ENCODE assay signal across 23 cellular contexts in genomic region chr1:211701733-211702132, GRCh38. TPM values are rescaled to one million over a fixed set of nuclear protein-coding genes. Genes with fewer than 3 reads are reported as not detected.
DNase-seq lines count a peak whose midpoint lies in the region; ATAC-seq, FAIRE-seq and TF ChIP-seq lines count a peak whose summit lies in the region.
"Had no signal": no experiment of that assay in that cellular context is flagged by ENCODE, and none has a peak within 500 bp of the region (broad histone marks: within the 10 kb centered on the region; RNA-seq: fewer than 3 reads in every experiment).

No MANE protein-coding gene starts in this region.

- WGBS in K562 (ENCODE audit: insufficient coverage, low coverage, missing lambda C conversion rate) = 17% methylated on average over 6 of the region's 6 CpGs

- H3K27ac ChIP-seq in K562 (ENCODE audit: extremely low read depth, low read depth, low read length) (no peak overlapping the region), keratinocyte (ENCODE audit: control insufficient read depth, insufficient read depth, low read length) (no peak overlapping the region)
- H3K27ac ChIP-seq: BLaER1, C4-2B, GM23248 had no signal

- dilution Hi-C loops in keratinocyte (cut with MboI; ENCODE audit: extremely low pct_ligation_motif_present, low sequenced_read_pairs) = no loop called here

- H2AFZ ChIP-seq in K562 (ENCODE audit: low read depth, low read length) (no peak overlapping the region), keratinocyte (ENCODE audit: control insufficient read depth, low read length) (peak overlapping the region; percentile 0)
- H2AFZ ChIP-seq: GM23248 had no signal

- DNase-seq in K562 (ENCODE audit: extremely low read depth in 1 of 4, low spot score in 3 of 4) (no peak), epithelial cell of esophagus (ENCODE audit: low read depth) (peak; percentile 78), keratinocyte (ENCODE audit: low read depth, low spot score) (peak; percentile 50), AG08395 (ENCODE audit: low spot score) (no peak), H54 (ENCODE audit: insufficient read length, low spot score) (no peak), NCI-H69 (lab: John Stamatoyannopoulos, UW) (no peak), NCI-H1436 (lab: John Stamatoyannopoulos, UW) (no peak)
- DNase-seq: Caco-2; CD4-positive, CD25-positive, alpha-beta regulatory T cell; CD8-positive, alpha-beta T cell; DMS153; DMS79; EL; GDM1; GM23248; H9 had no signal

- H3K9ac ChIP-seq in K562 (ENCODE audit: insufficient read depth in 1 of 2, low read depth in 2 of 2, low read length in 2 of 2) (0 out of 4 replicates have a peak overlapping the region, but pooled peaks of 1 of the 2 experiments have one; percentile 14), keratinocyte (ENCODE audit: control insufficient read depth, extremely low read depth, insufficient read depth, low read length) (no peak overlapping the region)
- H3K9ac ChIP-seq: BLaER1, GM23248 had no signal

- H3K9me1 ChIP-seq in K562 (ENCODE audit: control insufficient read depth, insufficient read depth, low read length) (no peaks in the 10 kb centered on the region), keratinocyte (ENCODE audit: control insufficient read depth, extremely low read depth, insufficient read depth, low read length) (no peaks in the 10 kb centered on the region)

- no TSS peak for BruUV-seq in K562 (replicated peaks; lab: Mats Ljungman, UMichigan)

- H3K4me3 ChIP-seq in K562 (no peak overlapping the region), epithelial cell of esophagus (ENCODE audit: low read length) (no peak overlapping the region), keratinocyte (ENCODE audit: control insufficient read depth in 2 of 3, extremely low read depth in 1 of 3, insufficient read depth in 2 of 3, low read depth in 1 of 3, low read length in 3 of 3) (no peak overlapping the region)
- H3K4me3 ChIP-seq: BLaER1, GM12878, GM23248 had no signal

- intact Hi-C loops in K562 (cut with micrococcal nuclease) = no loop called here

- no peak for TF ChIP-seq POLR2A in K562 (conservative IDR thresholded peaks at IDR 0.05)
- no peak for TF ChIP-seq POLR2A in H54 (IDR thresholded peaks at IDR 0.05; ENCODE audit: low read depth, low read length)

- H3K79me2 ChIP-seq in K562 (ENCODE audit: control insufficient read depth, insufficient read depth, low read length) (no peaks in the 10 kb centered on the region), keratinocyte (ENCODE audit: control insufficient read depth, insufficient read depth, low read length) (no peaks in the 10 kb centered on the region)

- H4K20me1 ChIP-seq in K562 (replicated peaks; ENCODE audit: control insufficient read depth, insufficient read depth, low read length) (no peaks in the 10 kb centered on the region), keratinocyte (ENCODE audit: control insufficient read depth, extremely low read depth, insufficient read depth, low read length) (no peaks in the 10 kb centered on the region)
- H4K20me1 ChIP-seq: BLaER1 had no signal

- H3K9me3 ChIP-seq in K562 (replicated peaks; ENCODE audit: control insufficient read depth, insufficient read depth, low read depth, low read length) (no peaks in the 10 kb centered on the region), keratinocyte (ENCODE audit: control insufficient read depth, low read depth, low read length) (no peaks in the 10 kb centered on the region)
- H3K9me3 ChIP-seq: BLaER1, Caco-2 had no signal

- TF ChIP-seq RAD21 in K562 (CRISPR knock-in tag; conservative IDR thresholded peaks at IDR 0.05 in 1 of 2, IDR thresholded peaks at IDR 0.05 in 1 of 2) = no peak

- TF ChIP-seq CTCF in K562 (IDR thresholded peaks at IDR 0.05 in 2 of 3, conservative IDR thresholded peaks at IDR 0.05 in 1 of 3; ENCODE audit: insufficient read depth in 2 of 3, low read depth in 1 of 3, low read length in 3 of 3) = no peak
- TF ChIP-seq CTCF in epithelial cell of esophagus (IDR thresholded peaks at IDR 0.05; ENCODE audit: insufficient read depth, low read depth, low read length, missing control alignments) = no peak
- no peak for TF ChIP-seq CTCF in keratinocyte (optimal IDR thresholded peaks at IDR 0.05 in 1 of 3, IDR thresholded peaks at IDR 0.05 in 1 of 3, conservative IDR thresholded peaks at IDR 0.05 in 1 of 3; ENCODE audit: extremely low read depth in 1 of 3, insufficient read depth in 2 of 3, low read length in 3 of 3)

- ATAC-seq in K562 = no peak
- ATAC-seq: CD8-positive, alpha-beta T cell; GM12878; HCT116 had no signal

- POLR2A ChIA-PET in K562 (lab: Yijun Ruan, JAX) = interaction anchor here (1.3 kb wide), 1 partner anchor 21 kb away, joined by 5 read pairs; no protein-coding TSS in a partner anchor

- H3K4me2 ChIP-seq in K562 (ENCODE audit: insufficient read depth, low read length) = no peak overlapping the region
- peak overlapping the region; percentile 17 for H3K4me2 ChIP-seq in keratinocyte (ENCODE audit: control insufficient read depth, extremely low read depth, insufficient read depth, low read depth, low read length)
- H3K4me2 ChIP-seq: BLaER1 had no signal

- H3K4me1 ChIP-seq in K562 (replicated peaks in 1 of 2; ENCODE audit: control insufficient read depth in 2 of 2, insufficient read depth in 2 of 2, low read length in 2 of 2) (peaks cover 5 to 8% of the 10 kb centered on the region in 2 experiments; a peak in 3 of 5 replicates), keratinocyte (ENCODE audit: control insufficient read depth, extremely low read depth, insufficient read depth, low read length) (peaks cover 42% of the 10 kb centered on the region)
- H3K4me1 ChIP-seq: Caco-2 had no signal

- H3K27me3 ChIP-seq in K562 (ENCODE audit: control insufficient read depth in 2 of 2, insufficient read depth in 2 of 2, low read length in 2 of 2) = peaks cover 0 to 7% of the 10 kb centered on the region in 2 experiments; a peak in 1 of 5 replicates
- H3K27me3 ChIP-seq in keratinocyte (ENCODE audit: control insufficient read depth, extremely low read depth, insufficient read depth, low read length) = no peaks in the 10 kb centered on the region
- H3K27me3 ChIP-seq: BLaER1 had no signal

- TF ChIP-seq EP300 in K562 (IDR thresholded peaks at IDR 0.05; ENCODE audit: low read length) = no peak

- CTCF ChIA-PET in K562 (lab: Yijun Ruan, JAX; ENCODE audit: low intra/inter-chr PET ratio) = no interaction called here

- H3K36me3 ChIP-seq in K562 (ENCODE audit: control insufficient read depth, insufficient read depth, low read length) = no peaks in the 10 kb centered on the region
- H3K36me3 ChIP-seq in keratinocyte (ENCODE audit: control insufficient read depth in 2 of 2, extremely low read depth in 1 of 2, insufficient read depth in 2 of 2, low read length in 2 of 2) = no peaks in the 10 kb centered on the region
- H3K36me3 ChIP-seq: BLaER1 had no signal

- in situ Hi-C loops in K562 (cut with MboI) = no loop called here

- FAIRE-seq in K562 (lab: Jason Lieb, UNC) (peak; percentile 69), keratinocyte (lab: Jason Lieb, UNC) (peak; percentile 88), H54 (lab: Jason Lieb, UNC) (no peak)
- FAIRE-seq: GM12878, GM19239, H1 had no signal

TF ChIP-seq in K562, 482 proteins besides CTCF, POLR2A, EP300 and RAD21 (continues in another document):
- TF ChIP-seq NCOA6 (IDR thresholded peaks at IDR 0.05) (no peak), ZNF561 (CRISPR knock-in tag; conservative IDR thresholded peaks at IDR 0.05) (no peak), RAD51 (IDR thresholded peaks at IDR 0.05; ENCODE audit: borderline replicate concordance, low read depth) (no peak), ETS2 (tag; IDR thresholded peaks at IDR 0.05; ENCODE audit: borderline replicate concordance, poor library complexity, severe bottlenecking) (no peak), ZFX (CRISPR knock-in tag; IDR thresholded peaks at IDR 0.05) (no peak)
- TF ChIP-seq, protein P1, sequence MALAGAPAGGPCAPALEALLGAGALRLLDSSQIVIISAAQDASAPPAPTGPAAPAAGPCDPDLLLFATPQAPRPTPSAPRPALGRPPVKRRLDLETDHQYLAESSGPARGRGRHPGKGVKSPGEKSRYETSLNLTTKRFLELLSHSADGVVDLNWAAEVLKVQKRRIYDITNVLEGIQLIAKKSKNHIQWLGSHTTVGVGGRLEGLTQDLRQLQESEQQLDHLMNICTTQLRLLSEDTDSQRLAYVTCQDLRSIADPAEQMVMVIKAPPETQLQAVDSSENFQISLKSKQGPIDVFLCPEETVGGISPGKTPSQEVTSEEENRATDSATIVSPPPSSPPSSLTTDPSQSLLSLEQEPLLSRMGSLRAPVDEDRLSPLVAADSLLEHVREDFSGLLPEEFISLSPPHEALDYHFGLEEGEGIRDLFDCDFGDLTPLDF (CRISPR knock-in tag; IDR thresholded peaks at IDR 0.05) = no peak

RNA-seq across cellular contexts. Expression of gene NEK2, which starts 26.3 kb away (rescaled TPM):
- total RNA-seq in K562 (2011; cell fraction: chromatin; rRNA removed; ENCODE audit: low replicate concordance) = 18.3 and 46.6 TPM in 2 replicates
- 15.0 and 17.2 TPM in 2 replicates for total RNA-seq in K562 (2011; cell fraction: nucleolus; rRNA removed)
- total RNA-seq in K562 (2011; cell fraction: nucleoplasm; rRNA removed) = 22.6 and 23.8 TPM in 2 replicates
- total RNA-seq in K562 (2014; rRNA removed) (54.4 and 65.8 TPM in 2 replicates), K562 (2014; rRNA removed; fragmentation: Illumina TruSeq; extraction: Trizol) (74.7 and 85.7 TPM in 2 replicates), K562 (2015; rRNA removed; fragmentation: Illumina TruSeq; extraction: Trizol) (64.5 and 72.1 TPM in 2 replicates), K562 (2021) (45.6 and 52.8 TPM in 2 replicates)
- polyA plus RNA-seq in K562 (2011; rRNA removed) (53.3 and 69.7 TPM in 2 replicates), K562 (2014; fragmentation: Illumina TruSeq; extraction: Trizol) (66.4 and 75.9 TPM in 2 replicates), K562 (2014; fragmentation: Nextera tagmentation; extraction: Ambion mirVana) (10 to 100 TPM; 30.0 to 38.6 TPM), K562 (2014; rRNA removed) (48.6 and 66.4 TPM in 2 replicates), keratinocyte (0.99 to 10.8 TPM (median 7.0 TPM) in 3 replicates)
- 17.1 and 29.6 TPM in 2 replicates for polyA plus RNA-seq in K562 (2011; cell fraction: cytosol; rRNA removed)
- polyA plus RNA-seq in K562 (2011; cell fraction: nucleus; rRNA removed) = 24.2 and 25.4 TPM in 2 replicates
- polyA plus RNA-seq in K562 (2012) = 42.5 and 47.0 TPM in 2 replicates
- 122 and 124 TPM in 2 replicates for polyA minus RNA-seq in K562 (2011; rRNA and poly(A)+ RNA removed)
- polyA minus RNA-seq in K562 (2011; cell fraction: cytosol; rRNA and poly(A)+ RNA removed) = 30.9 and 39.3 TPM in 2 replicates
- 23.6 and 35.4 TPM in 2 replicates for polyA minus RNA-seq in K562 (2011; cell fraction: nucleus; rRNA and poly(A)+ RNA removed)
- polyA plus RNA-seq in keratinocyte (2011; ENCODE audit: low read depth) = not detected
- polyA plus RNA-seq in keratinocyte (2011; cell fraction: cytosol; rRNA removed) = 2.1 and 3.3 TPM in 2 replicates
- 1.1 and 1.5 TPM in 2 replicates for polyA plus RNA-seq in keratinocyte (2011; cell fraction: nucleus; rRNA removed)
- polyA plus RNA-seq in keratinocyte (2012; ENCODE audit: low replicate concordance) = 6.2 TPM in 1 of 2 replicates, not detected in the other
- polyA minus RNA-seq in keratinocyte = 1.5 to 9.0 TPM (median 2.5 TPM) in 3 replicates
- 4.8 TPM for polyA minus RNA-seq in keratinocyte (2011; cell fraction: cytosol; rRNA and poly(A)+ RNA removed)
- polyA minus RNA-seq in keratinocyte (2011; cell fraction: nucleus; rRNA and poly(A)+ RNA removed) = 0.53 and 2.4 TPM in 2 replicates
- total RNA-seq: B cell had no signal

Comparison
In these comparisons a context has a peak if more than half of its experiments do, and no peak if none do; other contexts are left out.
1. DNase-seq: peak in epithelial cell of esophagus (single experiment) and keratinocyte (single experiment); none in K562 (0 of 4), AG08395 (single experiment), H54 (single experiment), NCI-H69 (single experiment) and NCI-H1436 (single experiment).